8 cellular contexts compared by ENCODE assay signal in genomic region chr1:64470670-64471217, GRCh38. TPM values are rescaled to one million over a fixed set of nuclear protein-coding genes. Genes with fewer than 3 reads are reported as not detected.
DNase-seq lines count a peak whose midpoint lies in the region; ATAC-seq and TF ChIP-seq lines count a peak whose summit lies in the region.

No MANE protein-coding gene starts in this region.

- H3K27ac ChIP-seq in HEK293 (ENCODE audit: extremely low read depth, low read depth, low read length), result peak overlapping the region; percentile 99
- H3K27ac ChIP-seq in coronary artery, result peak overlapping the region; percentile 79 to 87
- peak overlapping the region; percentile 72 to 75 for H3K27ac ChIP-seq in thoracic aorta

- CTCF ChIA-PET in HEK293 (lab: Yijun Ruan, JAX), result interaction anchor here (2.2 kb wide), 1 partner anchor 15 kb away, joined by 8 read pairs; no protein-coding TSS in a partner anchor

- intact Hi-C loops in lower leg skin (cut with DNase I; ENCODE audit: low total_unique reads), result no loop called here

- H3K27me3 ChIP-seq in thoracic aorta (replicated peaks; ENCODE audit: insufficient read depth), result no peaks in the 10 kb centered on the region

- TF ChIP-seq CTCF in HEK293 (tag by site-specific recombination; IDR thresholded peaks at IDR 0.05) (no peak), coronary artery (IDR thresholded peaks at IDR 0.05) (no peak), lower leg skin (IDR thresholded peaks at IDR 0.05) (no peak), thoracic aorta (IDR thresholded peaks at IDR 0.05) (no peak)

- no peak for ATAC-seq in thoracic aorta (ENCODE audit: insufficient number of reproducible peaks, low FRiP score, low read depth)

- no peak for TF ChIP-seq POLR2A in lower leg skin (IDR thresholded peaks at IDR 0.05)

- WGBS in lower leg skin, 2 donors, result 0 to 1% methylated on average over 18 to 31 of the region's 41 CpGs

- H3K36me3 ChIP-seq in HEK293 (ENCODE audit: control insufficient read depth in 2 of 2, insufficient read depth in 1 of 2, low read length in 2 of 2) (no peaks in the 10 kb centered on the region; a peak in 1 of 3 replicates), thoracic aorta (no peaks in the 10 kb centered on the region)

- POLR2A ChIA-PET in HEK293 (lab: Yijun Ruan, JAX), result no interaction called here

- H3K4me3 ChIP-seq in HEK293 (ENCODE audit: low read depth, low read length), result peak overlapping the region; percentile 72
- H3K4me3 ChIP-seq in coronary artery, result peak overlapping the region; percentile 78
- peak overlapping the region; percentile 75 for H3K4me3 ChIP-seq in lower leg skin (ENCODE audit: low read depth, poor library complexity, severe bottlenecking)
- peak overlapping the region; percentile 89 for H3K4me3 ChIP-seq in thoracic aorta

- H3K4me1 ChIP-seq in HEK293 (ENCODE audit: control insufficient read depth, insufficient read depth, low read length), result peaks cover 26% of the 10 kb centered on the region
- H3K4me1 ChIP-seq in thoracic aorta (ENCODE audit: control insufficient read depth in 1 of 2, low read depth in 2 of 2), result peaks cover 2 to 21% of the 10 kb centered on the region in 2 donors

- peak; percentile 39 for DNase-seq in NCI-H2227 (lab: John Stamatoyannopoulos, UW; ENCODE audit: unreplicated experiment)
- no peak for DNase-seq in NCI-H2227 treated with DMSO at 0.1 percent for 48 hours (lab: John Stamatoyannopoulos, UW)
- DNase-seq in NOMO-1 (lab: John Stamatoyannopoulos, UW; ENCODE audit: unreplicated experiment in 2 of 2), result peak; percentile 36 to 38
- DNase-seq in coronary artery (ENCODE audit: low spot score), result peak; percentile 76
- peak in 1 of 2 donors; percentile 88 for DNase-seq in lower leg skin (ENCODE audit: low spot score in 2 of 2)
- DNase-seq in thoracic aorta (ENCODE audit: low spot score), result no peak
- DNase-seq in GOT3 (lab: John Stamatoyannopoulos, UW), result no peak

- H3K9me3 ChIP-seq in HEK293 (ENCODE audit: control insufficient read depth, insufficient read depth, low read depth, low read length) (no peaks in the 10 kb centered on the region), thoracic aorta (no peaks in the 10 kb centered on the region)

TF ChIP-seq in HEK293, 187 proteins besides CTCF, POLR2A, EP300 and RAD21:
- TF ChIP-seq ZNF621 (tag by site-specific recombination; IDR thresholded peaks at IDR 0.05), result no peak
- peak; percentile 84; the same call in 1 of the 2 replicates for TF ChIP-seq ZBTB20 (tag by site-specific recombination; IDR thresholded peaks at IDR 0.05)
- peak; percentile 93 for TF ChIP-seq ZNF335 (tag by site-specific recombination; conservative IDR thresholded peaks at IDR 0.05)
- peak; percentile 48 for TF ChIP-seq ZNF513 (tag by site-specific recombination; IDR thresholded peaks at IDR 0.05)
- TF ChIP-seq GLIS2 (tag by site-specific recombination; IDR thresholded peaks at IDR 0.05), result peak; percentile 63
- 0 out of 2 replicates have a peak, but pooled peaks have one; percentile 46 for TF ChIP-seq ZBTB48 (tag by site-specific recombination; IDR thresholded peaks at IDR 0.05)
- TF ChIP-seq ZNF707 (tag by site-specific recombination; IDR thresholded peaks at IDR 0.05), result peak; percentile 81
- 0 out of 2 replicates have a peak, but pooled peaks have one; percentile 21 for TF ChIP-seq ZSCAN30 (tag by site-specific recombination; IDR thresholded peaks at IDR 0.05)
- peak; percentile 59; the same call in 1 of the 2 replicates for TF ChIP-seq GLI4 (tag by site-specific recombination; IDR thresholded peaks at IDR 0.05)
- TF ChIP-seq ZBTB7A (tag by site-specific recombination; IDR thresholded peaks at IDR 0.05; ENCODE audit: low read depth), result peak; percentile 54; the same call in 1 of the 2 replicates
- 0 out of 2 replicates have a peak, but pooled peaks have one; percentile 35 for TF ChIP-seq ZNF777 (tag by site-specific recombination; IDR thresholded peaks at IDR 0.05; ENCODE audit: borderline replicate concordance)
- TF ChIP-seq ZNF830 (tag by site-specific recombination; IDR thresholded peaks at IDR 0.05; ENCODE audit: low read depth), result no peak
- no peak for TF ChIP-seq ZNF558 (tag by site-specific recombination; IDR thresholded peaks at IDR 0.05)
- TF ChIP-seq ZBTB11 (tag by site-specific recombination; conservative IDR thresholded peaks at IDR 0.05; ENCODE audit: low read depth), result peak; percentile 59
- TF ChIP-seq ZNF350 (tag by site-specific recombination; IDR thresholded peaks at IDR 0.05), result no peak
- peak; percentile 19; the same call in 1 of the 2 replicates for TF ChIP-seq GLIS1 (tag by site-specific recombination; IDR thresholded peaks at IDR 0.05)
- no peak for TF ChIP-seq KLF8 (tag by site-specific recombination; IDR thresholded peaks at IDR 0.05)
- no peak for TF ChIP-seq ZNF19 (tag by site-specific recombination; IDR thresholded peaks at IDR 0.05; ENCODE audit: low read depth)
- no peak for TF ChIP-seq ZNF248 (tag by site-specific recombination; IDR thresholded peaks at IDR 0.05)

RNA-seq across cellular contexts. Expression of gene CACHD1, which starts 0.8 kb away (rescaled TPM):
- total RNA-seq in lower leg skin (10 to 100 TPM in 2 of 4 donors, 1 to 10 TPM in 2; 7.3 to 17.1 (median 10.9) TPM), thoracic aorta (1 to 10 TPM; 5.3 to 6.7 TPM)

Comparison
In these comparisons a context has a peak if more than half of its experiments do, and no peak if none do; other contexts are left out.
1. DNase-seq: peak in NCI-H2227 (single experiment), NOMO-1 (2 of 2) and coronary artery (single experiment); none in NCI-H2227 treated with DMSO at 0.1 percent for 48 hours (single experiment), thoracic aorta (single experiment) and GOT3 (single experiment).
2. Peak in every context shown above with its lines, with median percentiles within 50 percentile points of each other: H3K27ac ChIP-seq and H3K4me3 ChIP-seq.